In genomic region chr19:49430172-49430677, GRCh38 we compare ENCODE assay signal across 30 cellular contexts. TPM values are rescaled to one million over a fixed set of nuclear protein-coding genes. Genes with fewer than 3 reads are reported as not detected.
DNase-seq lines count a peak whose midpoint lies in the region; ATAC-seq lines count a peak whose summit lies in the region.
"Had no signal": no experiment of that assay in that cellular context is flagged by ENCODE, and none has a peak within 500 bp of the region (broad histone marks: within the 10 kb centered on the region; RNA-seq: fewer than 3 reads in every experiment).

No MANE protein-coding gene starts in this region.

- H3K27ac Mint-ChIP-seq in activated CD4-positive, alpha-beta T cell treated with anti-CD3 and anti-CD28 coated beads for 36 hours: no peak overlapping the region
- H3K27ac Mint-ChIP-seq: activated CD8-positive, alpha-beta T cell treated with anti-CD3 and anti-CD28 coated beads for 36 hours; activated naive CD4-positive, alpha-beta T cell treated with anti-CD3 and anti-CD28 coated beads for 36 hours; memory B cell had no signal

- H3K18ac ChIP-seq in mesendoderm (ENCODE audit: low read length): no peak overlapping the region

- H4K8ac ChIP-seq in mesendoderm (ENCODE audit: low read depth, low read length): no peak overlapping the region

- no peak overlapping the region for H3K27ac ChIP-seq in mesendoderm (ENCODE audit: low read depth, low read length)
- H3K27ac ChIP-seq: GM23248, parathyroid adenoma, suprapubic skin, upper lobe of left lung had no signal

- H2AK5ac ChIP-seq in mesendoderm (ENCODE audit: low read length): no peak overlapping the region

- H3K27me3 ChIP-seq in NT2/D1 (ENCODE audit: insufficient read depth, insufficient read length): peaks cover 51% of the 10 kb centered on the region
- H3K27me3 ChIP-seq in mesendoderm (ENCODE audit: insufficient read depth, low read length, poor library complexity): peaks cover 16% of the 10 kb centered on the region

- POLR2A ChIA-PET in activated CD4-positive, alpha-beta T cell treated with anti-CD3 and anti-CD28 coated beads for 36 hours (lab: Charles Lee): no interaction called here

- H3K4me3 ChIP-seq in NT2/D1 (ENCODE audit: insufficient read length, low read depth) (no peak overlapping the region), mesendoderm (ENCODE audit: low read length) (no peak overlapping the region)
- H3K4me3 ChIP-seq: GM23248, suprapubic skin, upper lobe of left lung had no signal

- no peak overlapping the region for H4K5ac ChIP-seq in mesendoderm (ENCODE audit: low read length)

- H3K23ac ChIP-seq in mesendoderm (ENCODE audit: low read length): no peak overlapping the region

- no peaks in the 10 kb centered on the region for H3K79me1 ChIP-seq in mesendoderm (ENCODE audit: low read length)

- intact Hi-C loops in activated CD4-positive, alpha-beta T cell treated with anti-CD3 and anti-CD28 coated beads for 36 hours (cut with DNase I, micrococcal nuclease): loop anchor here in 1 of 2 experiments (1.0 kb wide), 1 partner anchor 38 kb away; no protein-coding TSS in a partner anchor

- H3K4me1 ChIP-seq in NT2/D1 (ENCODE audit: insufficient read depth, insufficient read length) (peaks cover 5% of the 10 kb centered on the region), mesendoderm (ENCODE audit: control insufficient read depth, low read depth, low read length) (no peaks in the 10 kb centered on the region)
- H3K4me1 ChIP-seq: parathyroid adenoma had no signal

- H3K36me3 Mint-ChIP-seq in activated CD4-positive, alpha-beta T cell treated with anti-CD3 and anti-CD28 coated beads for 36 hours (ENCODE audit: low read depth): no peaks in the 10 kb centered on the region

- H3K4me3 Mint-ChIP-seq in activated CD4-positive, alpha-beta T cell treated with anti-CD3 and anti-CD28 coated beads for 36 hours: no peak overlapping the region
- H3K4me3 Mint-ChIP-seq: activated CD8-positive, alpha-beta T cell treated with anti-CD3 and anti-CD28 coated beads for 36 hours; activated naive CD4-positive, alpha-beta T cell treated with anti-CD3 and anti-CD28 coated beads for 36 hours; memory B cell had no signal

- H3K9me3 Mint-ChIP-seq in activated CD4-positive, alpha-beta T cell treated with anti-CD3 and anti-CD28 coated beads for 36 hours (ENCODE audit: low read depth): no peaks in the 10 kb centered on the region
- H3K9me3 Mint-ChIP-seq: activated CD8-positive, alpha-beta T cell treated with anti-CD3 and anti-CD28 coated beads for 36 hours; activated naive CD4-positive, alpha-beta T cell treated with anti-CD3 and anti-CD28 coated beads for 36 hours; memory B cell had no signal

- no peaks in the 10 kb centered on the region for H3K79me2 ChIP-seq in mesendoderm (ENCODE audit: control insufficient read depth, insufficient read depth, low read length)
- H3K79me2 ChIP-seq: parathyroid adenoma had no signal

- no peak overlapping the region for H3K4ac ChIP-seq in mesendoderm (ENCODE audit: low read depth, low read length)

- no peak overlapping the region for H3K56ac ChIP-seq in mesendoderm (ENCODE audit: low read length)

- H3K4me2 ChIP-seq in mesendoderm (ENCODE audit: low read length): no peak overlapping the region

- no peaks in the 10 kb centered on the region for H3K36me3 ChIP-seq in NT2/D1 (ENCODE audit: insufficient read depth, insufficient read length, low read length)
- H3K36me3 ChIP-seq in mesendoderm (ENCODE audit: control insufficient read depth, insufficient read depth, low read length): no peaks in the 10 kb centered on the region
- H3K36me3 ChIP-seq: suprapubic skin, upper lobe of left lung had no signal

- no peak overlapping the region for H2BK15ac ChIP-seq in mesendoderm (replicated peaks; ENCODE audit: low read depth)

- DNase-seq in DMS53 (lab: John Stamatoyannopoulos, UW) (peak; percentile 16), DMS53 treated with DMSO at 0.1 percent for 48 hours (lab: John Stamatoyannopoulos, UW; ENCODE audit: unreplicated experiment) (no peak), NT2/D1 (ENCODE audit: low read depth, low spot score) (no peak), mesendoderm (peak; percentile 47)
- DNase-seq in activated CD4-positive, alpha-beta T cell treated with anti-CD3 and anti-CD28 coated beads for 36 hours: no peak
- DNase-seq: 8988T; activated CD4-positive, CD25-positive, alpha-beta regulatory T cell treated with anti-CD3 and anti-CD28 coated beads, Interleukin-2, amount 50 U/mL, for 72 hours; caudate nucleus; cortex of kidney; effector memory CD4-positive, alpha-beta T cell; erythroblast; KBM-7; NCI-H1092 treated with DMSO at 0.1 percent for 48 hours; NCI-H1694 treated with DMSO at 0.1 percent for 48 hours; NCI-H510A treated with DMSO at 0.1 percent for 48 hours; small intestine; upper lobe of left lung had no signal

- peaks cover 34% of the 10 kb centered on the region for H3K4me1 Mint-ChIP-seq in activated CD4-positive, alpha-beta T cell treated with anti-CD3 and anti-CD28 coated beads for 36 hours

- ATAC-seq in GM21367 (IDR thresholded peaks at IDR 0.05; ENCODE audit: unreplicated experiment): no peak
- no peak for ATAC-seq in activated CD4-positive, alpha-beta T cell treated with anti-CD3 and anti-CD28 coated beads for 36 hours
- ATAC-seq: Panc1 had no signal

- H3K9me3 ChIP-seq in NT2/D1 (ENCODE audit: insufficient read depth, low read length): no peaks in the 10 kb centered on the region
- H3K9me3 ChIP-seq: suprapubic skin, upper lobe of left lung had no signal

- WGBS in mesendoderm (ENCODE audit: extremely low coverage, insufficient coverage, low lambda C conversion rate): no CpG with 5 or more reads among the region's 9 CpGs

- no peak overlapping the region for H2BK120ac ChIP-seq in mesendoderm (ENCODE audit: low read depth, low read length)

- CTCF ChIA-PET in activated CD4-positive, alpha-beta T cell treated with anti-CD3 and anti-CD28 coated beads for 36 hours (lab: Charles Lee): interaction anchor here (0.5 to 2.8 kb wide), 5 partner anchors 10 to 37 kb away, joined by 3 to 13 read pairs (median 4); no protein-coding TSS in a partner anchor

- H3K9ac ChIP-seq in NT2/D1 (ENCODE audit: insufficient read length, low read depth) (peak overlapping the region; percentile 42), mesendoderm (ENCODE audit: low read length) (no peak overlapping the region)
- H3K9ac ChIP-seq: GM23248, parathyroid adenoma had no signal

- no peak overlapping the region for H2BK5ac ChIP-seq in mesendoderm (ENCODE audit: low read length)

- H3K27me3 Mint-ChIP-seq in activated CD4-positive, alpha-beta T cell treated with anti-CD3 and anti-CD28 coated beads for 36 hours: peaks cover 78% of the 10 kb centered on the region

RNA-seq across cellular contexts. Expression of gene GFY, which starts 5.0 kb away (rescaled TPM):
- polyA plus RNA-seq in mesendoderm (2013, experiment 1 of 2): 0.29 TPM
- 0.39 TPM for polyA plus RNA-seq in mesendoderm (2013, experiment 2 of 2)
- total RNA-seq in activated CD4-positive, alpha-beta T cell treated with anti-CD3 and anti-CD28 coated beads for 36 hours: not detected
- total RNA-seq: activated CD8-positive, alpha-beta T cell treated with anti-CD3 and anti-CD28 coated beads for 36 hours; activated naive CD4-positive, alpha-beta T cell treated with anti-CD3 and anti-CD28 coated beads for 36 hours; glomerular endothelial cell; GM23248; HT1080; MCF 10A; suprapubic skin; upper lobe of left lung had no signal
- polyA plus RNA-seq: adipose tissue, GM23248, neural cell, small intestine had no signal

RNA-seq across cellular contexts. Expression of gene PTH2, which starts 7.0 kb away (rescaled TPM):
- polyA plus RNA-seq in mesendoderm (2013, experiment 1 of 2): not detected
- polyA plus RNA-seq in mesendoderm (2013, experiment 2 of 2): not detected
- not detected for total RNA-seq in activated CD4-positive, alpha-beta T cell treated with anti-CD3 and anti-CD28 coated beads for 36 hours
- total RNA-seq: activated CD8-positive, alpha-beta T cell treated with anti-CD3 and anti-CD28 coated beads for 36 hours; activated naive CD4-positive, alpha-beta T cell treated with anti-CD3 and anti-CD28 coated beads for 36 hours; glomerular endothelial cell; GM23248; HT1080; MCF 10A; suprapubic skin; upper lobe of left lung had no signal
- polyA plus RNA-seq: adipose tissue, GM23248, neural cell, small intestine had no signal

RNA-seq across cellular contexts. Expression of gene SLC17A7, which starts 11.1 kb away (rescaled TPM):
- polyA plus RNA-seq in mesendoderm (2013, experiment 1 of 2): 0.48 TPM
- polyA plus RNA-seq in mesendoderm (2013, experiment 2 of 2): 0.43 TPM
- total RNA-seq in activated CD4-positive, alpha-beta T cell treated with anti-CD3 and anti-CD28 coated beads for 36 hours: under 1 TPM; 0.07 to 0.14 TPM
- total RNA-seq: glomerular endothelial cell, GM23248, MCF 10A had no signal
- polyA plus RNA-seq: GM23248 had no signal

RNA-seq across cellular contexts. Expression of gene PIH1D1, which starts 21.4 kb away (rescaled TPM):
- polyA plus RNA-seq in mesendoderm (2013, experiment 1 of 2): 102 TPM
- 102 TPM for polyA plus RNA-seq in mesendoderm (2013, experiment 2 of 2)
- total RNA-seq in activated CD4-positive, alpha-beta T cell treated with anti-CD3 and anti-CD28 coated beads for 36 hours: 100 to 1,000 TPM; 117 to 138 TPM

RNA-seq across cellular contexts. Expression of gene ALDH16A1, which starts 22.8 kb away (rescaled TPM):
- polyA plus RNA-seq in mesendoderm (2013, experiment 1 of 2): 17.6 TPM
- 16.0 TPM for polyA plus RNA-seq in mesendoderm (2013, experiment 2 of 2)
- 10 to 100 TPM; 26.8 to 33.3 TPM for total RNA-seq in activated CD4-positive, alpha-beta T cell treated with anti-CD3 and anti-CD28 coated beads for 36 hours

Comparison
In these comparisons a context has a peak if more than half of its experiments do, and no peak if none do; other contexts are left out.
1. DNase-seq: peak in DMS53 (single experiment) and mesendoderm (single experiment); none in DMS53 treated with DMSO at 0.1 percent for 48 hours (single experiment), NT2/D1 (single experiment) and activated CD4-positive, alpha-beta T cell treated with anti-CD3 and anti-CD28 coated beads for 36 hours (single experiment).